Comparison of ENCODE assay signal across 18 cellular contexts in the genomic region with DNA sequence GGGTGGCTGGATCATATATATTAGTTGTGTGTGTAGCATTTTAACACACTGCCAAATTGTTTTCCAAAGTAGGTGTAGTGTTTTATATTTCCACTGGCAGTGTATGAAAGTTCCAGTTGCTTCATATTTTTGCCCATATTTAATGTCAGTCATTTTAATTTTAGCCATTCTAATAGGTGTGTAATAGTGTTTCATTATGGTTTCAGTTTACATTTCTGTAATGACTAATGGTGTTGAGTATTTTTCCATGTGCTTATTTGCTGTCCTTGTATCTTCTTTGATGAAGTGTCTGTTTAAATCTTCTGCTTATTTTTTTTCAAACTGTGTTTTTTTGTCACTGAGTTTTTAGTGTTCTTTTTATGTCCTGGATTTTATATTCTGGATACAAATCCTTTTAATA. TPM values are rescaled to one million over a fixed set of nuclear protein-coding genes. Genes with fewer than 3 reads are reported as not detected.
DNase-seq lines count a peak whose midpoint lies in the region; ATAC-seq and TF ChIP-seq lines count a peak whose summit lies in the region.
"Had no signal": no experiment of that assay in that cellular context is flagged by ENCODE, and none has a peak within 500 bp of the region (broad histone marks: within the 10 kb centered on the region; RNA-seq: fewer than 3 reads in every experiment).

No MANE protein-coding gene starts in this region.

- no peaks in the 10 kb centered on the region for H3K27me3 ChIP-seq in foreskin keratinocyte
- H3K27me3 ChIP-seq: ascending aorta, transverse colon had no signal

- DNase-seq in LHCN-M2 (ENCODE audit: low read depth) = peak; percentile 29
- peak in 1 of 2 donors; percentile 19 for DNase-seq in foreskin keratinocyte
- DNase-seq in HT-29 (ENCODE audit: low spot score) = no peak
- DNase-seq in T-cell = no peak
- DNase-seq in activated CD8-positive, alpha-beta memory T cell treated with anti-CD3 and anti-CD28 coated beads for 24 hours = no peak
- DNase-seq: C1 segment of cervical spinal cord; cortex of kidney; DND-41; naive thymus-derived CD4-positive, alpha-beta T cell; NCI-H187; NCI-H524 treated with DMSO at 0.1 percent for 48 hours; transverse colon; WERI-Rb-1 had no signal

- H3K27ac Mint-ChIP-seq in T-cell = no peak overlapping the region
- H3K27ac Mint-ChIP-seq: GM23338; naive thymus-derived CD4-positive, alpha-beta T cell; progenitor cell of endocrine pancreas had no signal

- POLR2A ChIA-PET in T-cell (lab: Charles Lee) = interaction anchor here (0.5 to 0.7 kb wide), 3 partner anchors 8 to 44 kb away, joined by 3 read pairs; no protein-coding TSS in a partner anchor

- no peak overlapping the region for H3K27ac ChIP-seq in foreskin keratinocyte
- H3K27ac ChIP-seq: ascending aorta, transverse colon, WERI-Rb-1 had no signal

- H3K4me1 Mint-ChIP-seq in T-cell = peaks cover 30 to 34% (median 33%) of the 10 kb centered on the region in 3 donors
- H3K4me1 Mint-ChIP-seq: GM23338 had no signal

- H3K36me3 Mint-ChIP-seq in T-cell = peaks cover 32% of the 10 kb centered on the region

- no peaks in the 10 kb centered on the region for H3K27me3 Mint-ChIP-seq in T-cell
- H3K27me3 Mint-ChIP-seq: naive thymus-derived CD4-positive, alpha-beta T cell; progenitor cell of endocrine pancreas had no signal

- H3K4me1 ChIP-seq in foreskin keratinocyte = no peaks in the 10 kb centered on the region

- H3K9me3 Mint-ChIP-seq in T-cell = peaks cover 0 to 8% (median 6%) of the 10 kb centered on the region in 3 donors

- ATAC-seq in GM18519 (IDR thresholded peaks at IDR 0.05; ENCODE audit: low FRiP score, unreplicated experiment) = peak; percentile 64
- ATAC-seq in GM21360 (IDR thresholded peaks at IDR 0.05; ENCODE audit: unreplicated experiment) = peak; percentile 62
- ATAC-seq in foreskin keratinocyte = peak; percentile 67
- ATAC-seq in T-cell (replicated peaks in 1 of 4) = no peak
- ATAC-seq: GM23338; naive thymus-derived CD4-positive, alpha-beta T cell had no signal

- CTCF ChIA-PET in T-cell (lab: Charles Lee) = interaction anchor here (0.6 to 4.4 kb wide), 3 partner anchors 34 to 69 kb away, joined by 4 to 79 read pairs (median 39); no protein-coding TSS in a partner anchor

- no peak for TF ChIP-seq CTCF in foreskin keratinocyte (conservative IDR thresholded peaks at IDR 0.05)

- H3K4me3 Mint-ChIP-seq in T-cell = no peak overlapping the region
- H3K4me3 Mint-ChIP-seq: GM23338; naive thymus-derived CD4-positive, alpha-beta T cell had no signal

RNA-seq across cellular contexts. Expression of a gene that starts 8.7 kb away (rescaled TPM):
- total RNA-seq in LHCN-M2 (2014; rRNA removed) (10.8 and 15.2 TPM in 2 replicates), foreskin keratinocyte (15.7 and 17.1 TPM in 2 replicates), T-cell (10 to 100 TPM; 63.8 to 85.9 (median 71.3) TPM)
- polyA plus RNA-seq in LHCN-M2 (2012) = 8.6 TPM
- polyA plus RNA-seq in foreskin keratinocyte = 6.5 and 8.0 TPM in 2 replicates
- total RNA-seq in HT-29 (2014; rRNA removed; shearing (Covaris generic)) = 6.6 and 6.7 TPM in 2 replicates

Comparison
In these comparisons a context has a peak if more than half of its experiments do, and no peak if none do; other contexts are left out.
1. ATAC-seq: peak in GM18519 (single experiment), GM21360 (single experiment) and foreskin keratinocyte (single experiment); none in T-cell (0 of 4).